In the genomic region with DNA sequence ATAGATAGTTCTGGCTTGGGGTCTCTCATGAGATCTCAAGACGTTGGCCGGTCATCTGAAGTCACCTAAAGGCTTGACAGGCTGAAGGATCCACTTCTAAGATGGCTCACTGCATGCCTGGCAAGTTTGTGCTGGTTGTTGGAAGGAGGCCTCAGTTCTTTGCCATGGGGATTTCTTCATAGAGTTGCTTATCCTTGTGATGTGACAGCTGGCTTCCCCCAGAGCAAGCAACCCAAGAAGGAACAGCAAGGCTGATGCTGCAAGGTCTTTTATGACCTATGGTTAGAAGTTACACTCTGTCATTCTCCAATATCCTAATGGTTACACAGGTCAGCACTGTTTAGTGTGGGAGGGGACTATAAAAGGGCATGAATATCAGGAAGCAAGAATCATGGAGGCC, we compare ENCODE assay signal across 1 cellular context.
TF ChIP-seq lines count a peak whose summit lies in the region.

No MANE protein-coding gene starts in this region.

TF ChIP-seq in K562, 482 proteins besides CTCF, POLR2A, EP300 and RAD21:
- TF ChIP-seq, protein P1, sequence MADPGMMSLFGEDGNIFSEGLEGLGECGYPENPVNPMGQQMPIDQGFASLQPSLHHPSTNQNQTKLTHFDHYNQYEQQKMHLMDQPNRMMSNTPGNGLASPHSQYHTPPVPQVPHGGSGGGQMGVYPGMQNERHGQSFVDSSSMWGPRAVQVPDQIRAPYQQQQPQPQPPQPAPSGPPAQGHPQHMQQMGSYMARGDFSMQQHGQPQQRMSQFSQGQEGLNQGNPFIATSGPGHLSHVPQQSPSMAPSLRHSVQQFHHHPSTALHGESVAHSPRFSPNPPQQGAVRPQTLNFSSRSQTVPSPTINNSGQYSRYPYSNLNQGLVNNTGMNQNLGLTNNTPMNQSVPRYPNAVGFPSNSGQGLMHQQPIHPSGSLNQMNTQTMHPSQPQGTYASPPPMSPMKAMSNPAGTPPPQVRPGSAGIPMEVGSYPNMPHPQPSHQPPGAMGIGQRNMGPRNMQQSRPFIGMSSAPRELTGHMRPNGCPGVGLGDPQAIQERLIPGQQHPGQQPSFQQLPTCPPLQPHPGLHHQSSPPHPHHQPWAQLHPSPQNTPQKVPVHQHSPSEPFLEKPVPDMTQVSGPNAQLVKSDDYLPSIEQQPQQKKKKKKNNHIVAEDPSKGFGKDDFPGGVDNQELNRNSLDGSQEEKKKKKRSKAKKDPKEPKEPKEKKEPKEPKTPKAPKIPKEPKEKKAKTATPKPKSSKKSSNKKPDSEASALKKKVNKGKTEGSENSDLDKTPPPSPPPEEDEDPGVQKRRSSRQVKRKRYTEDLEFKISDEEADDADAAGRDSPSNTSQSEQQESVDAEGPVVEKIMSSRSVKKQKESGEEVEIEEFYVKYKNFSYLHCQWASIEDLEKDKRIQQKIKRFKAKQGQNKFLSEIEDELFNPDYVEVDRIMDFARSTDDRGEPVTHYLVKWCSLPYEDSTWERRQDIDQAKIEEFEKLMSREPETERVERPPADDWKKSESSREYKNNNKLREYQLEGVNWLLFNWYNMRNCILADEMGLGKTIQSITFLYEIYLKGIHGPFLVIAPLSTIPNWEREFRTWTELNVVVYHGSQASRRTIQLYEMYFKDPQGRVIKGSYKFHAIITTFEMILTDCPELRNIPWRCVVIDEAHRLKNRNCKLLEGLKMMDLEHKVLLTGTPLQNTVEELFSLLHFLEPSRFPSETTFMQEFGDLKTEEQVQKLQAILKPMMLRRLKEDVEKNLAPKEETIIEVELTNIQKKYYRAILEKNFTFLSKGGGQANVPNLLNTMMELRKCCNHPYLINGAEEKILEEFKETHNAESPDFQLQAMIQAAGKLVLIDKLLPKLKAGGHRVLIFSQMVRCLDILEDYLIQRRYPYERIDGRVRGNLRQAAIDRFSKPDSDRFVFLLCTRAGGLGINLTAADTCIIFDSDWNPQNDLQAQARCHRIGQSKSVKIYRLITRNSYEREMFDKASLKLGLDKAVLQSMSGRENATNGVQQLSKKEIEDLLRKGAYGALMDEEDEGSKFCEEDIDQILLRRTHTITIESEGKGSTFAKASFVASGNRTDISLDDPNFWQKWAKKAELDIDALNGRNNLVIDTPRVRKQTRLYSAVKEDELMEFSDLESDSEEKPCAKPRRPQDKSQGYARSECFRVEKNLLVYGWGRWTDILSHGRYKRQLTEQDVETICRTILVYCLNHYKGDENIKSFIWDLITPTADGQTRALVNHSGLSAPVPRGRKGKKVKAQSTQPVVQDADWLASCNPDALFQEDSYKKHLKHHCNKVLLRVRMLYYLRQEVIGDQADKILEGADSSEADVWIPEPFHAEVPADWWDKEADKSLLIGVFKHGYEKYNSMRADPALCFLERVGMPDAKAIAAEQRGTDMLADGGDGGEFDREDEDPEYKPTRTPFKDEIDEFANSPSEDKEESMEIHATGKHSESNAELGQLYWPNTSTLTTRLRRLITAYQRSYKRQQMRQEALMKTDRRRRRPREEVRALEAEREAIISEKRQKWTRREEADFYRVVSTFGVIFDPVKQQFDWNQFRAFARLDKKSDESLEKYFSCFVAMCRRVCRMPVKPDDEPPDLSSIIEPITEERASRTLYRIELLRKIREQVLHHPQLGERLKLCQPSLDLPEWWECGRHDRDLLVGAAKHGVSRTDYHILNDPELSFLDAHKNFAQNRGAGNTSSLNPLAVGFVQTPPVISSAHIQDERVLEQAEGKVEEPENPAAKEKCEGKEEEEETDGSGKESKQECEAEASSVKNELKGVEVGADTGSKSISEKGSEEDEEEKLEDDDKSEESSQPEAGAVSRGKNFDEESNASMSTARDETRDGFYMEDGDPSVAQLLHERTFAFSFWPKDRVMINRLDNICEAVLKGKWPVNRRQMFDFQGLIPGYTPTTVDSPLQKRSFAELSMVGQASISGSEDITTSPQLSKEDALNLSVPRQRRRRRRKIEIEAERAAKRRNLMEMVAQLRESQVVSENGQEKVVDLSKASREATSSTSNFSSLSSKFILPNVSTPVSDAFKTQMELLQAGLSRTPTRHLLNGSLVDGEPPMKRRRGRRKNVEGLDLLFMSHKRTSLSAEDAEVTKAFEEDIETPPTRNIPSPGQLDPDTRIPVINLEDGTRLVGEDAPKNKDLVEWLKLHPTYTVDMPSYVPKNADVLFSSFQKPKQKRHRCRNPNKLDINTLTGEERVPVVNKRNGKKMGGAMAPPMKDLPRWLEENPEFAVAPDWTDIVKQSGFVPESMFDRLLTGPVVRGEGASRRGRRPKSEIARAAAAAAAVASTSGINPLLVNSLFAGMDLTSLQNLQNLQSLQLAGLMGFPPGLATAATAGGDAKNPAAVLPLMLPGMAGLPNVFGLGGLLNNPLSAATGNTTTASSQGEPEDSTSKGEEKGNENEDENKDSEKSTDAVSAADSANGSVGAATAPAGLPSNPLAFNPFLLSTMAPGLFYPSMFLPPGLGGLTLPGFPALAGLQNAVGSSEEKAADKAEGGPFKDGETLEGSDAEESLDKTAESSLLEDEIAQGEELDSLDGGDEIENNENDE (IDR thresholded peaks at IDR 0.05; ENCODE audit: low read depth, low read length): no peak
- TF ChIP-seq, protein P2, sequence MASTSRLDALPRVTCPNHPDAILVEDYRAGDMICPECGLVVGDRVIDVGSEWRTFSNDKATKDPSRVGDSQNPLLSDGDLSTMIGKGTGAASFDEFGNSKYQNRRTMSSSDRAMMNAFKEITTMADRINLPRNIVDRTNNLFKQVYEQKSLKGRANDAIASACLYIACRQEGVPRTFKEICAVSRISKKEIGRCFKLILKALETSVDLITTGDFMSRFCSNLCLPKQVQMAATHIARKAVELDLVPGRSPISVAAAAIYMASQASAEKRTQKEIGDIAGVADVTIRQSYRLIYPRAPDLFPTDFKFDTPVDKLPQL (IDR thresholded peaks at IDR 0.05; ENCODE audit: extremely low read depth, insufficient read length): no peak
- no peak for TF ChIP-seq ZZZ3 (IDR thresholded peaks at IDR 0.05)
- no peak for TF ChIP-seq ESRRA (IDR thresholded peaks at IDR 0.05; ENCODE audit: borderline replicate concordance, low read depth)
- TF ChIP-seq, protein P3, sequence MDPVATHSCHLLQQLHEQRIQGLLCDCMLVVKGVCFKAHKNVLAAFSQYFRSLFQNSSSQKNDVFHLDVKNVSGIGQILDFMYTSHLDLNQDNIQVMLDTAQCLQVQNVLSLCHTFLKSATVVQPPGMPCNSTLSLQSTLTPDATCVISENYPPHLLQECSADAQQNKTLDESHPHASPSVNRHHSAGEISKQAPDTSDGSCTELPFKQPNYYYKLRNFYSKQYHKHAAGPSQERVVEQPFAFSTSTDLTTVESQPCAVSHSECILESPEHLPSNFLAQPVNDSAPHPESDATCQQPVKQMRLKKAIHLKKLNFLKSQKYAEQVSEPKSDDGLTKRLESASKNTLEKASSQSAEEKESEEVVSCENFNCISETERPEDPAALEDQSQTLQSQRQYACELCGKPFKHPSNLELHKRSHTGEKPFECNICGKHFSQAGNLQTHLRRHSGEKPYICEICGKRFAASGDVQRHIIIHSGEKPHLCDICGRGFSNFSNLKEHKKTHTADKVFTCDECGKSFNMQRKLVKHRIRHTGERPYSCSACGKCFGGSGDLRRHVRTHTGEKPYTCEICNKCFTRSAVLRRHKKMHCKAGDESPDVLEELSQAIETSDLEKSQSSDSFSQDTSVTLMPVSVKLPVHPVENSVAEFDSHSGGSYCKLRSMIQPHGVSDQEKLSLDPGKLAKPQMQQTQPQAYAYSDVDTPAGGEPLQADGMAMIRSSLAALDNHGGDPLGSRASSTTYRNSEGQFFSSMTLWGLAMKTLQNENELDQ (CRISPR knock-in tag; IDR thresholded peaks at IDR 0.05; ENCODE audit: borderline replicate concordance): no peak
- TF ChIP-seq, protein P4, sequence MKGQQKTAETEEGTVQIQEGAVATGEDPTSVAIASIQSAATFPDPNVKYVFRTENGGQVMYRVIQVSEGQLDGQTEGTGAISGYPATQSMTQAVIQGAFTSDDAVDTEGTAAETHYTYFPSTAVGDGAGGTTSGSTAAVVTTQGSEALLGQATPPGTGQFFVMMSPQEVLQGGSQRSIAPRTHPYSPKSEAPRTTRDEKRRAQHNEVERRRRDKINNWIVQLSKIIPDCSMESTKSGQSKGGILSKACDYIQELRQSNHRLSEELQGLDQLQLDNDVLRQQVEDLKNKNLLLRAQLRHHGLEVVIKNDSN (CRISPR knock-in tag; IDR thresholded peaks at IDR 0.05): no peak
- no peak for TF ChIP-seq ZNF79 (CRISPR knock-in tag; IDR thresholded peaks at IDR 0.05; ENCODE audit: low read depth)
- TF ChIP-seq, protein P5, sequence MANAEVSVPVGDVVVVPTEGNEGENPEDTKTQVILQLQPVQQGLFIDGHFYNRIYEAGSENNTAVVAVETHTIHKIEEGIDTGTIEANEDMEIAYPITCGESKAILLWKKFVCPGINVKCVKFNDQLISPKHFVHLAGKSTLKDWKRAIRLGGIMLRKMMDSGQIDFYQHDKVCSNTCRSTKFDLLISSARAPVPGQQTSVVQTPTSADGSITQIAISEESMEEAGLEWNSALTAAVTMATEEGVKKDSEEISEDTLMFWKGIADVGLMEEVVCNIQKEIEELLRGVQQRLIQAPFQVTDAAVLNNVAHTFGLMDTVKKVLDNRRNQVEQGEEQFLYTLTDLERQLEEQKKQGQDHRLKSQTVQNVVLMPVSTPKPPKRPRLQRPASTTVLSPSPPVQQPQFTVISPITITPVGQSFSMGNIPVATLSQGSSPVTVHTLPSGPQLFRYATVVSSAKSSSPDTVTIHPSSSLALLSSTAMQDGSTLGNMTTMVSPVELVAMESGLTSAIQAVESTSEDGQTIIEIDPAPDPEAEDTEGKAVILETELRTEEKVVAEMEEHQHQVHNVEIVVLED (CRISPR knock-in tag; IDR thresholded peaks at IDR 0.05): no peak
